ENCODE assay signal across 1 cellular context in genomic region chr10:122206471-122207065, GRCh38.
TF ChIP-seq lines count a peak whose summit lies in the region.

No MANE protein-coding gene starts in this region.

TF ChIP-seq in GM23338, 12 proteins besides CTCF, POLR2A, EP300 and RAD21 (continued from another document):
- TF ChIP-seq, protein P1, sequence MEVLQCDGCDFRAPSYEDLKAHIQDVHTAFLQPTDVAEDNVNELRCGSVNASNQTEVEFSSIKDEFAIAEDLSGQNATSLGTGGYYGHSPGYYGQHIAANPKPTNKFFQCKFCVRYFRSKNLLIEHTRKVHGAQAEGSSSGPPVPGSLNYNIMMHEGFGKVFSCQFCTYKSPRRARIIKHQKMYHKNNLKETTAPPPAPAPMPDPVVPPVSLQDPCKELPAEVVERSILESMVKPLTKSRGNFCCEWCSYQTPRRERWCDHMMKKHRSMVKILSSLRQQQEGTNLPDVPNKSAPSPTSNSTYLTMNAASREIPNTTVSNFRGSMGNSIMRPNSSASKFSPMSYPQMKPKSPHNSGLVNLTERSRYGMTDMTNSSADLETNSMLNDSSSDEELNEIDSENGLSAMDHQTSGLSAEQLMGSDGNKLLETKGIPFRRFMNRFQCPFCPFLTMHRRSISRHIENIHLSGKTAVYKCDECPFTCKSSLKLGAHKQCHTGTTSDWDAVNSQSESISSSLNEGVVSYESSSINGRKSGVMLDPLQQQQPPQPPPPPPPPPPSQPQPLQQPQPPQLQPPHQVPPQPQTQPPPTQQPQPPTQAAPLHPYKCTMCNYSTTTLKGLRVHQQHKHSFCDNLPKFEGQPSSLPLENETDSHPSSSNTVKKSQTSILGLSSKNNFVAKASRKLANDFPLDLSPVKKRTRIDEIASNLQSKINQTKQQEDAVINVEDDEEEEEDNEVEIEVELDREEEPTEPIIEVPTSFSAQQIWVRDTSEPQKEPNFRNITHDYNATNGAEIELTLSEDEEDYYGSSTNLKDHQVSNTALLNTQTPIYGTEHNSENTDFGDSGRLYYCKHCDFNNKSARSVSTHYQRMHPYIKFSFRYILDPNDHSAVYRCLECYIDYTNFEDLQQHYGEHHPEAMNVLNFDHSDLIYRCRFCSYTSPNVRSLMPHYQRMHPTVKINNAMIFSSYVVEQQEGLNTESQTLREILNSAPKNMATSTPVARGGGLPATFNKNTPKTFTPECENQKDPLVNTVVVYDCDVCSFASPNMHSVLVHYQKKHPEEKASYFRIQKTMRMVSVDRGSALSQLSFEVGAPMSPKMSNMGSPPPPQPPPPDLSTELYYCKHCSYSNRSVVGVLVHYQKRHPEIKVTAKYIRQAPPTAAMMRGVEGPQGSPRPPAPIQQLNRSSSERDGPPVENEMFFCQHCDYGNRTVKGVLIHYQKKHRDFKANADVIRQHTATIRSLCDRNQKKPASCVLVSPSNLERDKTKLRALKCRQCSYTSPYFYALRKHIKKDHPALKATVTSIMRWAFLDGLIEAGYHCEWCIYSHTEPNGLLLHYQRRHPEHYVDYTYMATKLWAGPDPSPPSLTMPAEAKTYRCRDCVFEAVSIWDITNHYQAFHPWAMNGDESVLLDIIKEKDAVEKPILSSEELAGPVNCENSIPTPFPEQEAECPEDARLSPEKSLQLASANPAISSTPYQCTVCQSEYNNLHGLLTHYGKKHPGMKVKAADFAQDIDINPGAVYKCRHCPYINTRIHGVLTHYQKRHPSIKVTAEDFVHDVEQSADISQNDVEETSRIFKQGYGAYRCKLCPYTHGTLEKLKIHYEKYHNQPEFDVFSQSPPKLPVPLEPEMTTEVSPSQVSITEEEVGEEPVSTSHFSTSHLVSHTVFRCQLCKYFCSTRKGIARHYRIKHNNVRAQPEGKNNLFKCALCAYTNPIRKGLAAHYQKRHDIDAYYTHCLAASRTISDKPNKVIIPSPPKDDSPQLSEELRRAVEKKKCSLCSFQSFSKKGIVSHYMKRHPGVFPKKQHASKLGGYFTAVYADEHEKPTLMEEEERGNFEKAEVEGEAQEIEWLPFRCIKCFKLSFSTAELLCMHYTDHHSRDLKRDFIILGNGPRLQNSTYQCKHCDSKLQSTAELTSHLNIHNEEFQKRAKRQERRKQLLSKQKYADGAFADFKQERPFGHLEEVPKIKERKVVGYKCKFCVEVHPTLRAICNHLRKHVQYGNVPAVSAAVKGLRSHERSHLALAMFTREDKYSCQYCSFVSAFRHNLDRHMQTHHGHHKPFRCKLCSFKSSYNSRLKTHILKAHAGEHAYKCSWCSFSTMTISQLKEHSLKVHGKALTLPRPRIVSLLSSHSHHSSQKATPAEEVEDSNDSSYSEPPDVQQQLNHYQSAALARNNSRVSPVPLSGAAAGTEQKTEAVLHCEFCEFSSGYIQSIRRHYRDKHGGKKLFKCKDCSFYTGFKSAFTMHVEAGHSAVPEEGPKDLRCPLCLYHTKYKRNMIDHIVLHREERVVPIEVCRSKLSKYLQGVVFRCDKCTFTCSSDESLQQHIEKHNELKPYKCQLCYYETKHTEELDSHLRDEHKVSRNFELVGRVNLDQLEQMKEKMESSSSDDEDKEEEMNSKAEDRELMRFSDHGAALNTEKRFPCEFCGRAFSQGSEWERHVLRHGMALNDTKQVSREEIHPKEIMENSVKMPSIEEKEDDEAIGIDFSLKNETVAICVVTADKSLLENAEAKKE (CRISPR knock-in tag; IDR thresholded peaks at IDR 0.05) = no peak
- TF ChIP-seq EZH2 (IDR thresholded peaks at IDR 0.05; ENCODE audit: low read depth, unreplicated experiment) = no peak
- TF ChIP-seq POLR2AphosphoS5 (IDR thresholded peaks at IDR 0.05; ENCODE audit: low read depth) = no peak
- TF ChIP-seq NANOG (IDR thresholded peaks at IDR 0.05; ENCODE audit: borderline replicate concordance) = no peak
- TF ChIP-seq ETS1 (IDR thresholded peaks at IDR 0.05) = no peak
- no peak for TF ChIP-seq CREB1 (CRISPR knock-in tag; IDR thresholded peaks at IDR 0.05; ENCODE audit: low read depth)
- no peak for TF ChIP-seq ZNF331 (CRISPR knock-in tag; IDR thresholded peaks at IDR 0.05; ENCODE audit: low read depth)
TF ChIP-seq in GM23338: peak in this region for 0.
